8 cellular contexts compared by ENCODE assay signal in the genomic region with DNA sequence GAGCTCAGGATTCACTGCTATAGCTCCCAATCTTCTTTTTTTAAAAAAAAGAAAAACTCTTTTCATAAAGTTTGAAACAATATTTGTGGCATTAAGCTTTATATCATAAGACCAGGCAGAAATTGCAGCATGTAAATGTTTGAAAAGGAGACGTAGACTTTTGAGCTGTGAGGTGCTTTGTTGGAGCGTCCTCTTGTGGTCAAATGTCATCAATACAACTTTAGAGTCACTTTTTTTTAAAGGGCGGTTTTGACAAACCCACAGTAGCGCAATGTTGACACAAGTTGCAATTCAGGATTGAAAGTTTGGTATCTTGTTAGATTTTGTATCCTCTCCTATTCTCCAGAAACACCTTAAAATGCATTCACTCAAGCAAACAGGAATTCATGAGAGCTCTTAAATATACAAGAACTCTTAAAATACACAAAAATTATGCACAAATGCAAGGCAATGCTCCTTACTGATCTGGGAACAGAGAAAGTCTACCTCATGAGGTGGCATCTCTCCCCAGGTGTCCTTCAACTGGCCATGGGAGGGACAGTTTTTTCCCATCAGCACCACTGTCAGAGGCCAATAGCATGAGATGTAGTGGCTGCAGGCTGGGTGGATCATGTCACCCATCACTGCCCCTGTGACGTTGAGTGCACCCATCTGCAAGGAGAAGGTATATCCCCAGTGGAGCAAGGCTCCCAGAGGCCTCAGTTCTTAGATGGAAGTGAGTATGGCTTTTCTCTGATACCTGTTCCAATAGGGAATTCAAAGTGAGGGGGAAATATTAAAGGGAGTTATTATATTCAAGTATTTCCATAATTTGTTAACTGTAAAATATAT.
A peak's percentile ranks its signal among the peaks of the same experiment; 100 is the strongest.
DNase-seq lines count a peak whose midpoint lies in the region; ATAC-seq and TF ChIP-seq lines count a peak whose summit lies in the region.

No MANE protein-coding gene starts in this region.

- peak; percentile 60 for TF ChIP-seq CTCF in HL-60 (IDR thresholded peaks at IDR 0.05; ENCODE audit: insufficient read depth, low read length)
- peak; percentile 90 for TF ChIP-seq CTCF in OCI-LY3 (IDR thresholded peaks at IDR 0.05; ENCODE audit: low read depth, low read length)
- peak; percentile 50 to 76 (median 68) for TF ChIP-seq CTCF in breast epithelium (IDR thresholded peaks at IDR 0.05)
- peak; percentile 71 for TF ChIP-seq CTCF in liver (IDR thresholded peaks at IDR 0.05; ENCODE audit: low read depth, low read length, missing input control)
- TF ChIP-seq CTCF in vagina (IDR thresholded peaks at IDR 0.05): peak in 2 of 3 experiments; percentile 51

- ATAC-seq in HG02884 (IDR thresholded peaks at IDR 0.05; ENCODE audit: unreplicated experiment) (no peak), GM18870 (IDR thresholded peaks at IDR 0.05; ENCODE audit: unreplicated experiment) (no peak)

- 15% methylated on average over 5 of the region's 5 CpGs for WGBS in liver

- no peak overlapping the region for H3K27ac ChIP-seq in HL-60 (replicated peaks)
- H3K27ac ChIP-seq in OCI-LY3 (ENCODE audit: low read length): no peak overlapping the region
- H3K27ac ChIP-seq in breast epithelium: no peak overlapping the region
- no peak overlapping the region for H3K27ac ChIP-seq in liver (ENCODE audit: low read depth in 1 of 2, low read length in 2 of 2)
- no peak overlapping the region for H3K27ac ChIP-seq in vagina

- DNase-seq in DMS53 treated with DMSO at 0.1 percent for 48 hours (lab: John Stamatoyannopoulos, UW; ENCODE audit: unreplicated experiment): peak; percentile 52
- peak; percentile 16 to 22 for DNase-seq in HL-60 (ENCODE audit: low read depth in 1 of 2, low spot score in 1 of 2)
- no peak for DNase-seq in breast epithelium (ENCODE audit: low spot score in 2 of 2)
- DNase-seq in vagina (ENCODE audit: extremely low spot score in 2 of 2): no peak

- H3K36me3 ChIP-seq in OCI-LY3 (replicated peaks; ENCODE audit: low read depth, low read length) (no peaks in the 10 kb centered on the region), breast epithelium (no peaks in the 10 kb centered on the region), liver (ENCODE audit: control insufficient read depth in 4 of 4, insufficient read depth in 3 of 4, low read depth in 1 of 4, low read length in 3 of 4) (no peaks in the 10 kb centered on the region), vagina (no peaks in the 10 kb centered on the region)

- TF ChIP-seq POLR2A in breast epithelium (IDR thresholded peaks at IDR 0.05) (no peak), vagina (IDR thresholded peaks at IDR 0.05) (no peak)

- intact Hi-C loops in breast epithelium (cut with DNase I; ENCODE audit: low total_unique reads) (no loop called here), vagina (cut with DNase I) (no loop called here)

- H3K9me3 ChIP-seq in OCI-LY3 (ENCODE audit: insufficient read depth, low read length) (no peaks in the 10 kb centered on the region), breast epithelium (no peaks in the 10 kb centered on the region), liver (ENCODE audit: control insufficient read depth in 4 of 4, low read length in 3 of 4) (no peaks in the 10 kb centered on the region), vagina (no peaks in the 10 kb centered on the region)

- H3K27me3 ChIP-seq in HL-60 (ENCODE audit: insufficient read depth, poor library complexity, severe bottlenecking) (peaks cover 5% of the 10 kb centered on the region), OCI-LY3 (ENCODE audit: low read depth, low read length) (peaks cover 21% of the 10 kb centered on the region), breast epithelium (peaks cover 0 to 8% of the 10 kb centered on the region in 2 donors), liver (ENCODE audit: control insufficient read depth in 4 of 4, insufficient read depth in 4 of 4, low read length in 3 of 4) (peaks cover 0 to 8% (median 0%) of the 10 kb centered on the region in 4 donors), vagina (no peaks in the 10 kb centered on the region)

- no peaks in the 10 kb centered on the region for H4K20me1 ChIP-seq in OCI-LY3 (ENCODE audit: insufficient read depth, low read length)

- H3K4me3 ChIP-seq in HL-60 (replicated peaks; ENCODE audit: insufficient read depth, low read length): no peak overlapping the region
- peak overlapping the region; percentile 40 for H3K4me3 ChIP-seq in OCI-LY3 (ENCODE audit: low read length)
- H3K4me3 ChIP-seq in breast epithelium: no peak overlapping the region
- H3K4me3 ChIP-seq in liver (ENCODE audit: low read depth in 1 of 3, low read length in 3 of 3): no peak overlapping the region
- no peak overlapping the region for H3K4me3 ChIP-seq in vagina

- peaks cover 18% of the 10 kb centered on the region for H3K4me1 ChIP-seq in OCI-LY3 (ENCODE audit: low read length)
- H3K4me1 ChIP-seq in breast epithelium: peaks cover 0 to 3% of the 10 kb centered on the region in 2 donors
- no peaks in the 10 kb centered on the region for H3K4me1 ChIP-seq in liver (ENCODE audit: control insufficient read depth in 4 of 4, insufficient read depth in 4 of 4, low read length in 3 of 4)
- H3K4me1 ChIP-seq in vagina: no peaks in the 10 kb centered on the region

- H3K9ac ChIP-seq in OCI-LY3 (ENCODE audit: low read length): peak overlapping the region; percentile 23
- no peak overlapping the region for H3K9ac ChIP-seq in liver (ENCODE audit: low read depth in 1 of 2, low read length in 2 of 2)

- peak overlapping the region; percentile 29; the same call in 1 of the 2 replicates for H2AFZ ChIP-seq in OCI-LY3 (ENCODE audit: low read depth, low read length)

- H3K79me2 ChIP-seq in OCI-LY3 (ENCODE audit: low read length): no peaks in the 10 kb centered on the region

- H3K4me2 ChIP-seq in OCI-LY3 (ENCODE audit: low read length): peak overlapping the region; percentile 46

- TF ChIP-seq RAD21 in liver (IDR thresholded peaks at IDR 0.05): peak; percentile 88 to 93

TF ChIP-seq in liver, 16 proteins besides CTCF, POLR2A, EP300 and RAD21:
- TF ChIP-seq NR2F2 (IDR thresholded peaks at IDR 0.05) (no peak), JUND (IDR thresholded peaks at IDR 0.05) (no peak), SP1 (IDR thresholded peaks at IDR 0.05) (no peak), HNF4A (conservative IDR thresholded peaks at IDR 0.05) (no peak), HNF4G (IDR thresholded peaks at IDR 0.05) (no peak), ZBTB33 (IDR thresholded peaks at IDR 0.05) (no peak)

Comparison
In these comparisons a context has a peak if more than half of its experiments do, and no peak if none do; other contexts are left out.
1. DNase-seq: peak in DMS53 treated with DMSO at 0.1 percent for 48 hours (single experiment) and HL-60 (2 of 2); none in breast epithelium (0 of 2) and vagina (0 of 2).
2. Peak in every context shown above with its lines, with median percentiles within 50 percentile points of each other: CTCF ChIP-seq.